ENCODE assay signal across 27 cellular contexts in the genomic region with DNA sequence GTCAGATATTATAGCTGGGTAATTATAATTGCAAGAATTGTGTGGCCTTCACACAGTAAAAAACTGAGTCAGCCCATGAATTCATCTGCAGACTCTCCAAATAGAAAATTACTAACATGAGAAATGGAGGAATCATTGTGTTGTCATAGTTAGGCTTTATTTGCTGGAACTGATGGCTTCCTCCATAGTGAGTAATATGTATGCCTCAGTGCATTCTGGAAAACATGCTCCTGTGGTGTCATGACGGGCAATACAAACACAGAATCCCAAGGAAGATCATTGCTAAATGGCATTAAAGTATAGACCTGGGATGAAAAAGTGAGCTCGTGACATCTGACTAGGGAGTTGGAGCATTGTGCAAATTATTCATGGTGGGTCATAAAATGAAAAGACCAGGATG. TPM values are rescaled to one million over a fixed set of nuclear protein-coding genes. Genes with fewer than 3 reads are reported as not detected.
"Had no signal": no experiment of that assay in that cellular context is flagged by ENCODE, and none has a peak within 500 bp of the region (broad histone marks: within the 10 kb centered on the region; RNA-seq: fewer than 3 reads in every experiment).

No MANE protein-coding gene starts in this region.

- DNase-seq: activated CD4-positive, alpha-beta T cell treated with anti-CD3 and anti-CD28 coated beads for 4 hours; activated CD4-positive, alpha-beta T cell treated with anti-CD3 and anti-CD28 coated beads, Interleukin-2, amount 50 U/mL, for 48 hours; activated CD8-positive, alpha-beta memory T cell treated with anti-CD3 and anti-CD28 coated beads for 24 hours; activated effector memory CD4-positive, alpha-beta T cell treated with Interleukin-2 at 50 U/mL for 16 hours; activated naive CD4-positive, alpha-beta T cell treated with Interleukin-2 at 50 U/mL for 16 hours; activated naive CD8-positive, alpha-beta T cell treated with anti-CD3 and anti-CD28 coated beads for 36 hours; adrenal gland; aorta; caudate nucleus; cortex of kidney; islet precursor cell; left colon; midbrain; naive thymus-derived CD4-positive, alpha-beta T cell; ovary; stimulated activated naive CD4-positive, alpha-beta T cell treated with Interleukin-2 at 50 U/mL for 16 hours; testis; transverse colon had no signal

- H3K4me3 ChIP-seq: adrenal gland, esophagus muscularis mucosa, ovary, testis, transverse colon had no signal

- ATAC-seq: left colon; naive thymus-derived CD4-positive, alpha-beta T cell had no signal

- FAIRE-seq: endothelial cell of umbilical vein, frontal cortex, urothelium cell line had no signal

RNA-seq across cellular contexts. Expression of gene NMS, which starts 23.6 kb away (rescaled TPM):
- total RNA-seq: activated naive CD8-positive, alpha-beta T cell treated with anti-CD3 and anti-CD28 coated beads for 36 hours; adrenal gland; aorta; chondrocyte; endothelial cell of umbilical vein; esophagus muscularis mucosa; frontal cortex; left colon; liver; naive thymus-derived CD4-positive, alpha-beta T cell; ovary; progenitor cell of endocrine pancreas; T-helper 1 cell treated with Interleukin-12 subunit alpha and Interleukin-12 subunit beta and Interleukin-4 antibody, amounts not matched to agents 30 ng/mL and 1 ng/mL, for 36 hours; testis; transverse colon had no signal
- polyA plus RNA-seq: adrenal gland; aorta; endothelial cell of umbilical vein; liver; naive thymus-derived CD4-positive, alpha-beta T cell; neural cell; ovary had no signal
